ENCODE assay signal across 8 cellular contexts in genomic region chr4:140150636-140150885, GRCh38. TPM values are rescaled to one million over a fixed set of nuclear protein-coding genes. Genes with fewer than 3 reads are reported as not detected.
DNase-seq lines count a peak whose midpoint lies in the region; ATAC-seq lines count a peak whose summit lies in the region.

No MANE protein-coding gene starts in this region.

- H4K20me1 ChIP-seq in BLaER1, result no peaks in the 10 kb centered on the region

- H3K4me1 ChIP-seq in BLaER1, result peaks cover 28% of the 10 kb centered on the region

- ATAC-seq in left colon (peak; percentile 38), HG03095 (IDR thresholded peaks at IDR 0.05; ENCODE audit: unreplicated experiment) (no peak)
- ATAC-seq in stimulated activated memory B cell treated with anti-CD40 and anti-IgM and Interleukin-4, amounts not matched to agents 10 μg/mL and 1 μg/mL and 100 μg/mL, for 72 hours, result no peak

- peak overlapping the region; percentile 85 for H3K4me2 ChIP-seq in BLaER1

- H3K36me3 Mint-ChIP-seq in IgD-negative memory B cell, result peaks cover 1% of the 10 kb centered on the region
- H3K36me3 Mint-ChIP-seq in stimulated activated memory B cell treated with anti-CD40 and anti-IgM and Interleukin-4, amounts not matched to agents 10 μg/mL and 1 μg/mL and 100 μg/mL, for 72 hours, result no peaks in the 10 kb centered on the region

- H3K9me3 Mint-ChIP-seq in IgD-negative memory B cell, result peaks cover 0 to 6% (median 0%) of the 10 kb centered on the region in 3 donors
- H3K9me3 Mint-ChIP-seq in stimulated activated memory B cell treated with anti-CD40 and anti-IgM and Interleukin-4, amounts not matched to agents 10 μg/mL and 1 μg/mL and 100 μg/mL, for 72 hours, result no peaks in the 10 kb centered on the region

- peak; percentile 88 to 90 for DNase-seq in left colon
- DNase-seq in iPS-NIHi7 (ENCODE audit: extremely low spot score), result no peak
- DNase-seq in NCI-H1436 (lab: John Stamatoyannopoulos, UW), result no peak

- peak overlapping the region; percentile 96 for H3K27ac ChIP-seq in BLaER1
- peak overlapping the region; percentile 57 for H3K27ac ChIP-seq in angular gyrus (ENCODE audit: low read depth, low read length)

- H3K27me3 Mint-ChIP-seq in IgD-negative memory B cell, result peaks cover 55% of the 10 kb centered on the region
- H3K27me3 Mint-ChIP-seq in stimulated activated memory B cell treated with anti-CD40 and anti-IgM and Interleukin-4, amounts not matched to agents 10 μg/mL and 1 μg/mL and 100 μg/mL, for 72 hours, result peaks cover 73% of the 10 kb centered on the region

- H3K4me3 ChIP-seq in BLaER1, result peak overlapping the region; percentile 93

- no peaks in the 10 kb centered on the region for H3K27me3 ChIP-seq in BLaER1

- H3K36me3 ChIP-seq in BLaER1, result no peaks in the 10 kb centered on the region

- H3K4me1 Mint-ChIP-seq in IgD-negative memory B cell, result peaks cover 17 to 30% (median 20%) of the 10 kb centered on the region in 3 donors
- peaks cover 24% of the 10 kb centered on the region for H3K4me1 Mint-ChIP-seq in stimulated activated memory B cell treated with anti-CD40 and anti-IgM and Interleukin-4, amounts not matched to agents 10 μg/mL and 1 μg/mL and 100 μg/mL, for 72 hours

- H3K4me3 Mint-ChIP-seq in IgD-negative memory B cell, result peak overlapping the region; percentile 82 to 94 (median 94)
- H3K4me3 Mint-ChIP-seq in stimulated activated memory B cell treated with anti-CD40 and anti-IgM and Interleukin-4, amounts not matched to agents 10 μg/mL and 1 μg/mL and 100 μg/mL, for 72 hours, result peak overlapping the region; percentile 84

- H3K27ac Mint-ChIP-seq in IgD-negative memory B cell, result peak overlapping the region; percentile 19 to 93 (median 90)
- peak overlapping the region; percentile 49 for H3K27ac Mint-ChIP-seq in stimulated activated memory B cell treated with anti-CD40 and anti-IgM and Interleukin-4, amounts not matched to agents 10 μg/mL and 1 μg/mL and 100 μg/mL, for 72 hours

- intact Hi-C loops in left colon (cut with DNase I, micrococcal nuclease), result loop anchor here (5.0 to 10.0 kb wide), 2 partner anchors 92 to 104 kb away; no protein-coding TSS in a partner anchor

- H3K9me3 ChIP-seq in BLaER1, result no peaks in the 10 kb centered on the region

- peak overlapping the region; percentile 96 for H3K9ac ChIP-seq in BLaER1

RNA-seq across cellular contexts. Expression of gene MAML3, which starts 3.4 kb away (rescaled TPM):
- polyA plus RNA-seq in IgD-negative memory B cell, result 0.03 TPM
- 10 to 100 TPM; 11.8 to 14.6 TPM for total RNA-seq in left colon

Comparison
In these comparisons a context has a peak if more than half of its experiments do, and no peak if none do; other contexts are left out.
1. DNase-seq: peak in left colon (2 of 2); none in iPS-NIHi7 (single experiment) and NCI-H1436 (single experiment).